ENCODE assay signal across 1 cellular context in genomic region chrX:47233333-47234113, GRCh38.
TF ChIP-seq lines count a peak whose summit lies in the region.

No MANE protein-coding gene starts in this region.

TF ChIP-seq in neural cell, 6 proteins besides CTCF, POLR2A, EP300 and RAD21 (continued from another document):
- TF ChIP-seq REST (IDR thresholded peaks at IDR 0.05; ENCODE audit: borderline replicate concordance): no peak
TF ChIP-seq in neural cell: peak in this region for 0.
